1 cellular context compared by ENCODE assay signal in genomic region chrX:120308959-120309872, GRCh38.
TF ChIP-seq lines count a peak whose summit lies in the region.

No MANE protein-coding gene starts in this region.

TF ChIP-seq in GM12878, 131 proteins besides CTCF, POLR2A, EP300 and RAD21 (continued from another document and continues in another):
- TF ChIP-seq PAX5 (IDR thresholded peaks at IDR 0.05; ENCODE audit: borderline replicate concordance, low read depth, low read length) (peak; percentile 48; the same call in 1 of the 2 replicates), HDGF (IDR thresholded peaks at IDR 0.05) (0 out of 2 replicates have a peak, but pooled peaks have one; percentile 31), ASH2L (IDR thresholded peaks at IDR 0.05; ENCODE audit: borderline replicate concordance, low read depth) (no peak), HDAC6 (IDR thresholded peaks at IDR 0.05; ENCODE audit: unreplicated experiment) (no peak), EGR1 (IDR thresholded peaks at IDR 0.05; ENCODE audit: borderline replicate concordance in 1 of 2, low read depth in 2 of 2, low read length in 2 of 2) (no peak), YY1 (IDR thresholded peaks at IDR 0.05; ENCODE audit: low read depth, low read length) (peak; percentile 59), RUNX3 (IDR thresholded peaks at IDR 0.05; ENCODE audit: low read length) (peak; percentile 50; the same call in 1 of the 2 replicates), MLLT1 (IDR thresholded peaks at IDR 0.05) (0 out of 2 replicates have a peak, but pooled peaks have one; percentile 30), SREBF1 (IDR thresholded peaks at IDR 0.05; ENCODE audit: low read length) (no peak), ZNF687 (IDR thresholded peaks at IDR 0.05) (0 out of 2 replicates have a peak, but pooled peaks have one; percentile 51), FOXK2 (IDR thresholded peaks at IDR 0.05) (no peak), ATF2 (IDR thresholded peaks at IDR 0.05; ENCODE audit: low read length) (peak; percentile 23; the same call in 1 of the 2 replicates), RAD51 (IDR thresholded peaks at IDR 0.05) (no peak), RELB (IDR thresholded peaks at IDR 0.05; ENCODE audit: low read depth) (peak; percentile 49; the same call in 1 of the 2 replicates), POLR2AphosphoS5 (IDR thresholded peaks at IDR 0.05; ENCODE audit: low read length) (no peak), PRDM15 (CRISPR knock-in tag; IDR thresholded peaks at IDR 0.05) (no peak), MXI1 (IDR thresholded peaks at IDR 0.05; ENCODE audit: low read depth, low read length) (no peak), PAX8 (IDR thresholded peaks at IDR 0.05) (no peak), SUPT20H (IDR thresholded peaks at IDR 0.05; ENCODE audit: borderline replicate concordance, control insufficient read depth, low read depth, low read length) (no peak), NFIC (IDR thresholded peaks at IDR 0.05; ENCODE audit: low read depth, low read length) (no peak), LARP7 (IDR thresholded peaks at IDR 0.05) (peak; percentile 45; the same call in 1 of the 2 replicates), ELK1 (IDR thresholded peaks at IDR 0.05; ENCODE audit: low read depth, low read length) (no peak), SIX5 (IDR thresholded peaks at IDR 0.05; ENCODE audit: low read depth, low read length, severe bottlenecking) (no peak), RBBP5 (conservative IDR thresholded peaks at IDR 0.05) (no peak), IKZF1 (conservative IDR thresholded peaks at IDR 0.05) (peak; percentile 74; the same call in 1 of the 2 replicates), NRF1 (conservative IDR thresholded peaks at IDR 0.05; ENCODE audit: low read depth, low read length) (no peak), MYB (IDR thresholded peaks at IDR 0.05; ENCODE audit: borderline replicate concordance, low read depth, low read length) (no peak), BMI1 (IDR thresholded peaks at IDR 0.05; ENCODE audit: borderline replicate concordance) (no peak), SMARCA5 (IDR thresholded peaks at IDR 0.05) (peak; percentile 89), IKZF2 (IDR thresholded peaks at IDR 0.05) (peak; percentile 64 to 82), MYC (IDR thresholded peaks at IDR 0.05; ENCODE audit: insufficient read depth, insufficient read length, insufficient replicate concordance, low read length, severe bottlenecking) (no peak), IRF5 (IDR thresholded peaks at IDR 0.05; ENCODE audit: borderline replicate concordance) (peak; percentile 50; the same call in 1 of the 2 replicates), ATF7 (IDR thresholded peaks at IDR 0.05; ENCODE audit: low read depth) (peak; percentile 24; the same call in 1 of the 2 replicates), BACH1 (IDR thresholded peaks at IDR 0.05; ENCODE audit: borderline replicate concordance) (0 out of 2 replicates have a peak, but pooled peaks have one; percentile 25), ZBTB40 (IDR thresholded peaks at IDR 0.05; ENCODE audit: borderline replicate concordance) (no peak), HDAC2 (IDR thresholded peaks at IDR 0.05) (no peak), CHD1 (IDR thresholded peaks at IDR 0.05; ENCODE audit: low read depth, low read length) (no peak)
